In genomic region chr11:65489061-65489705, GRCh38 we compare ENCODE assay signal across 8 cellular contexts. TPM values are rescaled to one million over a fixed set of nuclear protein-coding genes. Genes with fewer than 3 reads are reported as not detected.
DNase-seq lines count a peak whose midpoint lies in the region; ATAC-seq and TF ChIP-seq lines count a peak whose summit lies in the region.

No MANE protein-coding gene starts in this region.

- TF ChIP-seq POLR2A in spleen (IDR thresholded peaks at IDR 0.05): no peak

- no peak overlapping the region for H4K8ac ChIP-seq in H9 (replicated peaks; ENCODE audit: insufficient read length, low read depth, low read length)

- H4K91ac ChIP-seq in H9 (ENCODE audit: insufficient read length, low read depth, low read length): peak overlapping the region; percentile 38

- peak overlapping the region; percentile 96 for H3K18ac ChIP-seq in H9 (ENCODE audit: insufficient read length, low read depth, low read length)

- peaks cover 2% of the 10 kb centered on the region; the same call in 1 of the 2 replicates for H3K27me3 Mint-ChIP-seq in H9 (ENCODE audit: low read depth)

- no peak overlapping the region for H2BK20ac ChIP-seq in H9 (ENCODE audit: low read depth, low read length, poor library complexity, severe bottlenecking)

- no peak overlapping the region for H2BK120ac ChIP-seq in H9 (ENCODE audit: low read depth, low read length, poor library complexity, severe bottlenecking)

- no peaks in the 10 kb centered on the region for H3K79me2 ChIP-seq in H9 (ENCODE audit: insufficient read depth, low read length)

- peak overlapping the region; percentile 7; the same call in 1 of the 2 replicates for H3K4ac ChIP-seq in H9 (ENCODE audit: low read depth, low read length)

- no peak overlapping the region for H3K4me3 ChIP-seq in brain microvascular endothelial cell (ENCODE audit: low read depth, low read length)
- H3K4me3 ChIP-seq in spleen: no peak overlapping the region

- H2BK5ac ChIP-seq in H9 (ENCODE audit: insufficient read length, low read length): peak overlapping the region; percentile 42

- no peak overlapping the region for H2AFZ ChIP-seq in H9 (ENCODE audit: low read length)

- H4K5ac ChIP-seq in H9 (ENCODE audit: insufficient read length, low read depth, low read length): peak overlapping the region; percentile 37

- TF ChIP-seq CTCF in H9 (conservative IDR thresholded peaks at IDR 0.05): no peak
- TF ChIP-seq CTCF in brain microvascular endothelial cell (IDR thresholded peaks at IDR 0.05; ENCODE audit: low read depth, low read length, missing control alignments): no peak
- no peak for TF ChIP-seq CTCF in spleen (IDR thresholded peaks at IDR 0.05 in 8 of 11, conservative IDR thresholded peaks at IDR 0.05 in 3 of 11)

- H3K9me3 ChIP-seq in H9 (ENCODE audit: control insufficient read depth, low read depth, low read length) (no peaks in the 10 kb centered on the region), spleen (no peaks in the 10 kb centered on the region)

- H3K27ac ChIP-seq in H9 (ENCODE audit: insufficient read length, low read depth, low read length): peak overlapping the region; percentile 95
- H3K27ac ChIP-seq in brain microvascular endothelial cell: peak overlapping the region; percentile 99
- H3K27ac ChIP-seq in spleen: peak overlapping the region; percentile 89 to 100 (median 98)

- in situ Hi-C loops in brain microvascular endothelial cell (cut with HindIII; ENCODE audit: low pct_ligation_motif_present, low sequenced_read_pairs): no loop called here

- no peaks in the 10 kb centered on the region for H4K20me1 ChIP-seq in H9 (ENCODE audit: control insufficient read depth, insufficient read depth, insufficient read length)

- peaks cover 84 to 91% of the 10 kb centered on the region in 2 experiments for H3K4me1 Mint-ChIP-seq in H9

- H3K9ac ChIP-seq in H9 (ENCODE audit: extremely low read depth, insufficient read length, low read length): no peak overlapping the region

- H3K23ac ChIP-seq in H9 (ENCODE audit: insufficient read length, low read depth, low read length): no peak overlapping the region

- intact Hi-C loops in spleen (cut with DNase I; ENCODE audit: low total_unique reads): no loop called here

- H3K36me3 Mint-ChIP-seq in H9 (ENCODE audit: insufficient read depth in 1 of 3, low read depth in 3 of 3): no peaks in the 10 kb centered on the region; a peak in 1 of 7 replicates

- H3T11ph ChIP-seq in H9 (ENCODE audit: low read length): no peak overlapping the region

- H3K27me3 ChIP-seq in H9 (ENCODE audit: insufficient read depth, low read length) (no peaks in the 10 kb centered on the region), brain microvascular endothelial cell (replicated peaks) (no peaks in the 10 kb centered on the region), spleen (replicated peaks in 1 of 7) (no peaks in the 10 kb centered on the region)

- no CpG with 5 or more reads among the region's 10 CpGs for WGBS in H9 (ENCODE audit: extremely low coverage, insufficient read length, low lambda C conversion rate)
- WGBS in spleen, 5 donors: 73 to 84% (median 74%) methylated on average over 4 to 10 of the region's 10 CpGs

- peak overlapping the region; percentile 63 for H2BK12ac ChIP-seq in H9 (ENCODE audit: insufficient read length, low read depth, low read length)

- peaks cover 36% of the 10 kb centered on the region for H3K4me1 ChIP-seq in H9 (ENCODE audit: insufficient read depth, low read length)
- H3K4me1 ChIP-seq in spleen: peaks cover 51 to 90% (median 74%) of the 10 kb centered on the region in 6 donors

- H2BK15ac ChIP-seq in H9 (ENCODE audit: low read depth, low read length): no peak overlapping the region

- peak overlapping the region; percentile 19 to 78; a peak in 3 of 5 replicates for H3K4me3 Mint-ChIP-seq in H9

- H3K27ac Mint-ChIP-seq in H9: peak overlapping the region; percentile 100

- H3K9me3 Mint-ChIP-seq in H9: no peaks in the 10 kb centered on the region; a peak in 1 of 5 replicates

- H2AK5ac ChIP-seq in H9 (ENCODE audit: insufficient read length, low read length): peak overlapping the region; percentile 33

- no peaks in the 10 kb centered on the region for H3K36me3 ChIP-seq in brain microvascular endothelial cell (replicated peaks)
- H3K36me3 ChIP-seq in spleen: no peaks in the 10 kb centered on the region

- H3K56ac ChIP-seq in H9 (ENCODE audit: insufficient read length, low read depth, low read length): no peak overlapping the region

- DNase-seq in H9 (peak; percentile 93), brain microvascular endothelial cell (peak; percentile 84), islet precursor cell (peak; percentile 100), spleen (no peak), HuH-7 (ENCODE audit: low spot score) (no peak)

- ATAC-seq in activated CD4-positive, CD25-positive, alpha-beta regulatory T cell treated with anti-CD3 and anti-CD28 coated beads, Interleukin-2, amount 50 U/mL, for 24 hours: no peak
- ATAC-seq in GM18511 (IDR thresholded peaks at IDR 0.05; ENCODE audit: unreplicated experiment) (no peak), GM21737 (IDR thresholded peaks at IDR 0.05; ENCODE audit: unreplicated experiment) (no peak)

- no peaks in the 10 kb centered on the region for H3K79me1 ChIP-seq in H9 (ENCODE audit: insufficient read depth, low read depth, low read length, poor library complexity, severe bottlenecking)

- H3K14ac ChIP-seq in H9 (ENCODE audit: insufficient read depth, low read length): peak overlapping the region; percentile 98

- no peak overlapping the region for H3K4me2 ChIP-seq in H9 (ENCODE audit: insufficient read depth, insufficient read length, low read length)

- H3K23me2 ChIP-seq in H9 (ENCODE audit: insufficient read length, low read depth, low read length, poor library complexity, severe bottlenecking): peaks cover 13% of the 10 kb centered on the region

RNA-seq across cellular contexts. Expression of gene MALAT1, which starts 9.7 kb away (rescaled TPM):
- 1,700 and 1,934 TPM in 2 replicates for total RNA-seq in H9 (2021)
- over 10,000 TPM; 10,088 to 24,490 (median 13,598) TPM for total RNA-seq in spleen
- polyA plus RNA-seq in spleen: 100 to 1,000 TPM; 111 to 793 (median 171) TPM

RNA-seq across cellular contexts. Expression of gene SCYL1, which starts 35.7 kb away (rescaled TPM):
- total RNA-seq in H9 (2021): 54.7 and 56.0 TPM in 2 replicates
- total RNA-seq in spleen: 100 to 1,000 TPM in 2 of 7 donors, 10 to 100 TPM in 5; 64.7 to 125 (median 77.4) TPM
- 10 to 100 TPM; 52.4 to 70.6 (median 60.7) TPM for polyA plus RNA-seq in spleen

Comparison
In these comparisons a context has a peak if more than half of its experiments do, and no peak if none do; other contexts are left out.
1. DNase-seq: peak in H9 (single experiment), brain microvascular endothelial cell (single experiment) and islet precursor cell (single experiment); none in spleen (single experiment) and HuH-7 (single experiment).
2. Peak in every context shown above with its lines, with median percentiles within 50 percentile points of each other: H3K27ac ChIP-seq.